Comparison of ENCODE assay signal across 2 cellular contexts in genomic region chr3:42035816-42036482, GRCh38.
TF ChIP-seq lines count a peak whose summit lies in the region.

No MANE protein-coding gene starts in this region.

TF ChIP-seq in K562, 482 proteins besides CTCF, POLR2A, EP300 and RAD21 (continues in another document):
- no peak for TF ChIP-seq ZNF586 (CRISPR knock-in tag; conservative IDR thresholded peaks at IDR 0.05)
- no peak for TF ChIP-seq CHD7 (IDR thresholded peaks at IDR 0.05; ENCODE audit: low read depth, low read length)
- peak; percentile 80 for TF ChIP-seq ZKSCAN1 (IDR thresholded peaks at IDR 0.05; ENCODE audit: low read depth, low read length)
- no peak for TF ChIP-seq FOXJ3 (CRISPR knock-in tag; IDR thresholded peaks at IDR 0.05)
- TF ChIP-seq DLX4 (CRISPR knock-in tag; IDR thresholded peaks at IDR 0.05), result no peak
- TF ChIP-seq GMEB1 (CRISPR knock-in tag; IDR thresholded peaks at IDR 0.05), result no peak
- TF ChIP-seq MEIS2 (IDR thresholded peaks at IDR 0.05; ENCODE audit: partially characterized antibody), result no peak
- TF ChIP-seq PYGO2 (tag; IDR thresholded peaks at IDR 0.05), result 0 out of 2 replicates have a peak, but pooled peaks have one; percentile 50
- TF ChIP-seq ZNF639 (CRISPR knock-in tag; conservative IDR thresholded peaks at IDR 0.05 in 1 of 2, IDR thresholded peaks at IDR 0.05 in 1 of 2), result no peak

TF ChIP-seq in HepG2, 621 proteins besides CTCF, POLR2A, EP300 and RAD21:
- no peak for TF ChIP-seq ZNF839 (CRISPR knock-in tag; IDR thresholded peaks at IDR 0.05; ENCODE audit: borderline replicate concordance)
- TF ChIP-seq SOX6 (IDR thresholded peaks at IDR 0.05), result no peak
- TF ChIP-seq SOX6 (CRISPR knock-in tag; IDR thresholded peaks at IDR 0.05), result no peak
- TF ChIP-seq MAFF (IDR thresholded peaks at IDR 0.05; ENCODE audit: low read depth, low read length), result peak; percentile 62
- peak; percentile 44; the same call in 1 of the 2 replicates for TF ChIP-seq THRA (CRISPR knock-in tag; IDR thresholded peaks at IDR 0.05; ENCODE audit: borderline replicate concordance)
- peak; percentile 38; the same call in 1 of the 2 replicates for TF ChIP-seq NR2F6 (IDR thresholded peaks at IDR 0.05)
- TF ChIP-seq NR2F6 (CRISPR knock-in tag; IDR thresholded peaks at IDR 0.05), result no peak
- no peak for TF ChIP-seq SRSF9 (IDR thresholded peaks at IDR 0.05; ENCODE audit: borderline replicate concordance, insufficient read depth, low read depth, low read length, poor library complexity, severe bottlenecking)
- peak; percentile 95 for TF ChIP-seq ZKSCAN1 (IDR thresholded peaks at IDR 0.05; ENCODE audit: low read length)
- 0 out of 2 replicates have a peak, but pooled peaks have one; percentile 7 for TF ChIP-seq FOSL1 (CRISPR knock-in tag; IDR thresholded peaks at IDR 0.05; ENCODE audit: borderline replicate concordance)
- no peak for TF ChIP-seq ZNF746 (CRISPR knock-in tag; IDR thresholded peaks at IDR 0.05)
- no peak for TF ChIP-seq ZFP36L2 (CRISPR knock-in tag; IDR thresholded peaks at IDR 0.05)
- peak; percentile 61 to 69 for TF ChIP-seq MAFK (conservative IDR thresholded peaks at IDR 0.05 in 1 of 2, IDR thresholded peaks at IDR 0.05 in 1 of 2; ENCODE audit: low read length in 2 of 2)
